Comparison of ENCODE assay signal across 8 cellular contexts in genomic region chr18:79460445-79461300, GRCh38.
A peak's percentile ranks its signal among the peaks of the same experiment; 100 is the strongest.
DNase-seq lines count a peak whose midpoint lies in the region; ATAC-seq, FAIRE-seq and TF ChIP-seq lines count a peak whose summit lies in the region.

No MANE protein-coding gene starts in this region.

- no peaks in the 10 kb centered on the region for H3F3A ChIP-seq in GM23248 (ENCODE audit: insufficient read depth)

- no peaks in the 10 kb centered on the region for H3K9me3 Mint-ChIP-seq in endodermal cell

- peaks cover 5% of the 10 kb centered on the region for H3K36me3 ChIP-seq in endodermal cell (ENCODE audit: control insufficient read depth, insufficient read depth, low read length)
- H3K36me3 ChIP-seq in GM23248 (ENCODE audit: low read depth): no peaks in the 10 kb centered on the region

- no peaks in the 10 kb centered on the region for H3K79me2 ChIP-seq in GM23248 (ENCODE audit: insufficient read depth)

- peak; percentile 67; the same call in 1 of the 2 replicates for TF ChIP-seq POLR2A in GM12891 (IDR thresholded peaks at IDR 0.05; ENCODE audit: low read depth, low read length)

- no peaks in the 10 kb centered on the region for H3K9me2 ChIP-seq in GM23248 (ENCODE audit: insufficient read depth)

- no peaks in the 10 kb centered on the region for H3K9me3 ChIP-seq in endodermal cell (ENCODE audit: control insufficient read depth, low read length)
- no peaks in the 10 kb centered on the region for H3K9me3 ChIP-seq in GM23248 (ENCODE audit: low read depth)

- H3K4me1 ChIP-seq in endodermal cell (ENCODE audit: control insufficient read depth, insufficient read depth, low read length): no peaks in the 10 kb centered on the region
- H3K4me1 ChIP-seq in GM23248 (ENCODE audit: insufficient read depth): peaks cover 6% of the 10 kb centered on the region; the same call in 1 of the 2 replicates

- WGBS in endodermal cell (ENCODE audit: insufficient coverage in 1 of 2, insufficient read length in 1 of 2), 2 experiments: 73 to 87% methylated on average over 7 to 33 of the region's 33 CpGs
- 92% methylated on average over 25 to 33 of the region's 33 CpGs for WGBS in GM23248 (ENCODE audit: low coverage in 1 of 2, low lambda C conversion rate in 2 of 2, missing lambda C conversion rate in 2 of 2), 2 experiments

- no peak overlapping the region for H3K4me3 Mint-ChIP-seq in endodermal cell

- no peak overlapping the region for H3K4me3 ChIP-seq in endodermal cell (ENCODE audit: low read length)
- no peak overlapping the region for H3K4me3 ChIP-seq in GM23248

- DNase-seq in GM12891 (ENCODE audit: insufficient read length, low spot score): peak; percentile 74
- DNase-seq in endodermal cell: no peak
- DNase-seq in NCI-H1694 (lab: John Stamatoyannopoulos, UW): no peak
- no peak for DNase-seq in NCI-H2196 (lab: John Stamatoyannopoulos, UW; ENCODE audit: unreplicated experiment)
- DNase-seq in GM23248: no peak
- DNase-seq in effector CD8-positive, alpha-beta T cell (lab: John Stamatoyannopoulos, UW): no peak

- FAIRE-seq in GM12891 (lab: Jason Lieb, UNC): peak; percentile 90

- H3K27me3 ChIP-seq in endodermal cell (ENCODE audit: control insufficient read depth, insufficient read depth, low read length, poor library complexity, severe bottlenecking) (no peaks in the 10 kb centered on the region), GM23248 (replicated peaks; ENCODE audit: insufficient read depth) (no peaks in the 10 kb centered on the region)

- no peak overlapping the region for H2AFZ ChIP-seq in GM23248

- H4K20me1 ChIP-seq in GM23248 (ENCODE audit: insufficient read depth): no peaks in the 10 kb centered on the region

- TF ChIP-seq CTCF in endodermal cell (conservative IDR thresholded peaks at IDR 0.05): no peak

- H3K4me2 ChIP-seq in GM23248 (ENCODE audit: unreplicated experiment): no peak overlapping the region

- no peaks in the 10 kb centered on the region for H3K27me3 Mint-ChIP-seq in endodermal cell (ENCODE audit: insufficient read depth)

- peak overlapping the region; percentile 45 for H3K27ac Mint-ChIP-seq in endodermal cell

- peaks cover 41% of the 10 kb centered on the region for H3K36me3 Mint-ChIP-seq in endodermal cell (ENCODE audit: low read depth)

- in situ Hi-C loops in GM23248 (cut with MboI): no loop called here

- ATAC-seq in GM19467 (IDR thresholded peaks at IDR 0.05; ENCODE audit: unreplicated experiment): peak; percentile 68
- ATAC-seq in HG03354 (IDR thresholded peaks at IDR 0.05; ENCODE audit: poor library complexity, severe bottlenecking, unreplicated experiment): peak; percentile 80

- no peak overlapping the region for H3K27ac ChIP-seq in endodermal cell (ENCODE audit: low read depth, low read length)
- H3K27ac ChIP-seq in GM23248: no peak overlapping the region

- H3K4me1 Mint-ChIP-seq in endodermal cell: peaks cover 4% of the 10 kb centered on the region

- H3K9ac ChIP-seq in endodermal cell (ENCODE audit: extremely low read depth, low read length, poor library complexity, severe bottlenecking) (no peak overlapping the region), GM23248 (no peak overlapping the region)

TF ChIP-seq in GM12891, 5 proteins besides CTCF, POLR2A, EP300 and RAD21:
- no peak for TF ChIP-seq SPI1 (IDR thresholded peaks at IDR 0.05; ENCODE audit: low read depth, low read length)
- no peak for TF ChIP-seq PAX5 (IDR thresholded peaks at IDR 0.05; ENCODE audit: insufficient read depth, low read length, severe bottlenecking)
- TF ChIP-seq TAF1 (IDR thresholded peaks at IDR 0.05; ENCODE audit: low read depth, low read length): peak; percentile 60; the same call in 1 of the 2 replicates
- peak; percentile 87 for TF ChIP-seq POLR2AphosphoS5 (IDR thresholded peaks at IDR 0.05; ENCODE audit: low read depth, low read length)
- peak; percentile 90; the same call in 1 of the 2 replicates for TF ChIP-seq POU2F2 (IDR thresholded peaks at IDR 0.05; ENCODE audit: low read depth, low read length)
